ENCODE assay signal across 23 cellular contexts in the genomic region with DNA sequence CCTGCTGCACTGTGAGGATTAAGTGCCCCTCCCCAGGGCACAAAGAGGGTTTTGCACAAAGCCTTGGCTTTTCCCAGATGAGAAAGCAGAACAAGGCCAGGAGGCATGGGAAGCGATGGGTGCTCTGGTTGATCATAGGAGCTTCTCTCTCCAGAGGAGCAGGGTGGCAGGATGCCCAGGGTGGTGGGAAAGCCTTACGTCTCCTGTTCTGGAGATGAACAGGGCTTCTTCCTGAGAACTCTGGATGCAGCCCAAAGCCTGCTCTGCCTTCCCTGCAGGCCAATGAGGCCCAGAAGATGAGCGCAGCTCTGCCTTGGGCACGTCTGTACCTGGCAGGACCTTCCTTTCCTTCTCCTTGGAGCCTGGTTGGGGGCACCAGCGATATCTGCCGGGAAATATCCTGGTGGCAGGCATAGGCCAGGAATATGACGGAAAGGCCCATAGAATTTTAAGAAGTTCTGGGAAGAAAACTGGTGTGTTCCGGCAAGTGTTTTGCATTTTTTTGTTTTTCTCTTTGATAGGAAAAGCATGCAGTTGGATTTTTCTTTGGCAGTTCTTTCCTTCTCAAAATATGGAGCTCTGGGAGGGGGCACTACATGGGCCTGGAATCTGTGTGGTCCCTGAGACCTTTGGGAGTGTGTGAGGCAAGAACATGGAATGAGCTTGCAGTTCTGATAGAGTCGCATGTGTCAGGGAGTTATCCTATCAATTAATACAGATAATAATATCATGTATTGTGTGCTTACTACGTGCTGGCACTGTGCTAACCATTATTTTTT.
DNase-seq lines count a peak whose midpoint lies in the region; ATAC-seq, FAIRE-seq and TF ChIP-seq lines count a peak whose summit lies in the region.
"Had no signal": no experiment of that assay in that cellular context is flagged by ENCODE, and none has a peak within 500 bp of the region (broad histone marks: within the 10 kb centered on the region; RNA-seq: fewer than 3 reads in every experiment).

No MANE protein-coding gene starts in this region.

- TF ChIP-seq EP300 in SK-N-SH (IDR thresholded peaks at IDR 0.05; ENCODE audit: borderline replicate concordance in 1 of 2, low read depth in 1 of 2, low read length in 1 of 2) (no peak), ovary (IDR thresholded peaks at IDR 0.05) (no peak)

- intact Hi-C loops in ascending aorta (cut with DNase I) (no loop called here), ovary (cut with DNase I) (loop anchor here in 1 of 4 donors (10.0 kb wide), 1 partner anchor 848 kb away; no protein-coding TSS in a partner anchor), psoas muscle (cut with DNase I) (no loop called here)

- H3K9ac ChIP-seq in SK-N-SH: no peak overlapping the region
- no peak overlapping the region for H3K9ac ChIP-seq in keratinocyte (ENCODE audit: control insufficient read depth, extremely low read depth, insufficient read depth, low read length)

- H3K9me3 ChIP-seq in SK-N-SH: no peaks in the 10 kb centered on the region
- H3K9me3 ChIP-seq in ascending aorta: no peaks in the 10 kb centered on the region
- H3K9me3 ChIP-seq in keratinocyte (ENCODE audit: control insufficient read depth, low read depth, low read length): no peaks in the 10 kb centered on the region
- no peaks in the 10 kb centered on the region for H3K9me3 ChIP-seq in ovary
- no peaks in the 10 kb centered on the region for H3K9me3 ChIP-seq in psoas muscle
- H3K9me3 ChIP-seq: BE2C, MG63, Peyer's patch had no signal

- CTCF ChIA-PET in SK-N-SH (lab: Yijun Ruan, JAX): interaction anchor here (2.0 kb wide), 1 partner anchor 11 kb away, joined by 5 read pairs; no protein-coding TSS in a partner anchor

- no peaks in the 10 kb centered on the region for H3K9me2 ChIP-seq in SK-N-SH

- H3K4me3 ChIP-seq in SK-N-SH (ENCODE audit: low read depth in 2 of 2, low read length in 1 of 2) (no peak overlapping the region), ascending aorta (no peak overlapping the region), keratinocyte (ENCODE audit: control insufficient read depth in 2 of 3, extremely low read depth in 1 of 3, insufficient read depth in 2 of 3, low read depth in 1 of 3, low read length in 3 of 3) (no peak overlapping the region), ovary (no peak overlapping the region), psoas muscle (no peak overlapping the region)
- H3K4me3 ChIP-seq: MG63, Peyer's patch, SK-N-MC had no signal

- H2AFZ ChIP-seq in SK-N-SH (ENCODE audit: low read depth) (peak overlapping the region; percentile 13; the same call in 1 of the 2 replicates), keratinocyte (ENCODE audit: control insufficient read depth, low read length) (peak overlapping the region; percentile 4)

- DNase-seq in SK-N-SH (no peak), ascending aorta (ENCODE audit: low spot score in 2 of 2) (peak in 1 of 2 donors; percentile 60), keratinocyte (ENCODE audit: low read depth, low spot score) (no peak), ovary (peak; percentile 36 to 73 (median 59)), psoas muscle (no peak), amniotic stem cell (lab: John Stamatoyannopoulos, UW) (no peak), NCI-H1092 (lab: John Stamatoyannopoulos, UW) (no peak)
- DNase-seq: BE2C; CD8-positive, alpha-beta memory T cell; DMS79 treated with DMSO at 0.1 percent for 48 hours; GF-D8; KG1; MG63; NCI-H2029; NCI-H446 treated with DMSO at 0.1 percent for 48 hours; NCI-H526; SIG-M5 had no signal

- H3K4me1 ChIP-seq in SK-N-SH (ENCODE audit: control insufficient read depth in 1 of 2, insufficient read depth in 2 of 2, low read depth in 1 of 2, low read length in 1 of 2) (peaks cover 0 to 18% of the 10 kb centered on the region in 2 experiments; a peak in 3 of 4 replicates), ascending aorta (peaks cover 4 to 20% of the 10 kb centered on the region in 2 donors), keratinocyte (ENCODE audit: control insufficient read depth, extremely low read depth, insufficient read depth, low read length) (peaks cover 32% of the 10 kb centered on the region), ovary (ENCODE audit: insufficient read depth) (peaks cover 24% of the 10 kb centered on the region), psoas muscle (peaks cover 20% of the 10 kb centered on the region)
- H3K4me1 ChIP-seq: BE2C had no signal

- no peak for FAIRE-seq in keratinocyte (lab: Jason Lieb, UNC)
- FAIRE-seq: GM12891, H54 had no signal

- dilution Hi-C loops in keratinocyte (cut with MboI; ENCODE audit: extremely low pct_ligation_motif_present, low sequenced_read_pairs): no loop called here

- H3K27ac ChIP-seq in SK-N-SH (ENCODE audit: low read depth in 2 of 2, low read length in 1 of 2): no peak overlapping the region
- H3K27ac ChIP-seq in ascending aorta: peak overlapping the region; percentile 55 to 66
- no peak overlapping the region for H3K27ac ChIP-seq in keratinocyte (ENCODE audit: control insufficient read depth, insufficient read depth, low read length)
- H3K27ac ChIP-seq in ovary: peak overlapping the region; percentile 17 to 82
- no peak overlapping the region for H3K27ac ChIP-seq in psoas muscle
- H3K27ac ChIP-seq: 22Rv1, Peyer's patch, SK-N-MC had no signal

- TF ChIP-seq RAD21 in SK-N-SH (IDR thresholded peaks at IDR 0.05; ENCODE audit: low read length): no peak

- H3K4me2 ChIP-seq in SK-N-SH (no peak overlapping the region), keratinocyte (ENCODE audit: control insufficient read depth, extremely low read depth, insufficient read depth, low read depth, low read length) (no peak overlapping the region)

- H3K27me3 ChIP-seq in SK-N-SH (ENCODE audit: insufficient read depth): no peaks in the 10 kb centered on the region
- H3K27me3 ChIP-seq in ascending aorta: no peaks in the 10 kb centered on the region
- H3K27me3 ChIP-seq in keratinocyte (ENCODE audit: control insufficient read depth, extremely low read depth, insufficient read depth, low read length): no peaks in the 10 kb centered on the region
- no peaks in the 10 kb centered on the region for H3K27me3 ChIP-seq in ovary
- H3K27me3 ChIP-seq in psoas muscle (ENCODE audit: insufficient read depth in 3 of 3, low read length in 2 of 3): no peaks in the 10 kb centered on the region
- H3K27me3 ChIP-seq: BE2C, MG63, Peyer's patch had no signal

- WGBS in SK-N-SH (ENCODE audit: low lambda C conversion rate): 87% methylated on average over 9 of the region's 10 CpGs
- 20 to 29% (median 27%) methylated on average over 10 of the region's 10 CpGs for WGBS in ovary, 3 donors
- WGBS in psoas muscle, 3 donors: 88% methylated on average over 10 of the region's 10 CpGs

- POLR2A ChIA-PET in SK-N-SH (lab: Yijun Ruan, JAX): no interaction called here

- H3K36me3 ChIP-seq in SK-N-SH (replicated peaks in 1 of 2; ENCODE audit: control insufficient read depth in 1 of 2, insufficient read depth in 2 of 2, low read length in 1 of 2) (no peaks in the 10 kb centered on the region), ascending aorta (no peaks in the 10 kb centered on the region), keratinocyte (ENCODE audit: control insufficient read depth in 2 of 2, extremely low read depth in 1 of 2, insufficient read depth in 2 of 2, low read length in 2 of 2) (no peaks in the 10 kb centered on the region), ovary (no peaks in the 10 kb centered on the region), psoas muscle (ENCODE audit: insufficient read depth in 1 of 2, low read depth in 1 of 2) (no peaks in the 10 kb centered on the region)
- H3K36me3 ChIP-seq: BE2C, MG63, Peyer's patch had no signal

- H3K79me2 ChIP-seq in SK-N-SH (ENCODE audit: insufficient read depth) (no peaks in the 10 kb centered on the region), keratinocyte (ENCODE audit: control insufficient read depth, insufficient read depth, low read length) (no peaks in the 10 kb centered on the region)

- TF ChIP-seq CTCF in SK-N-SH (IDR thresholded peaks at IDR 0.05) (no peak), ascending aorta (IDR thresholded peaks at IDR 0.05) (no peak), keratinocyte (optimal IDR thresholded peaks at IDR 0.05 in 1 of 3, IDR thresholded peaks at IDR 0.05 in 1 of 3, conservative IDR thresholded peaks at IDR 0.05 in 1 of 3; ENCODE audit: extremely low read depth in 1 of 3, insufficient read depth in 2 of 3, low read length in 3 of 3) (no peak), ovary (IDR thresholded peaks at IDR 0.05) (no peak), psoas muscle (IDR thresholded peaks at IDR 0.05) (no peak)

- no peak for ATAC-seq in SK-N-SH treated with all-trans-retinoic acid at 6 μM for 48 hours
- no peak for ATAC-seq in psoas muscle

- no peaks in the 10 kb centered on the region for H4K20me1 ChIP-seq in SK-N-SH (ENCODE audit: insufficient read depth)
- H4K20me1 ChIP-seq in keratinocyte (ENCODE audit: control insufficient read depth, extremely low read depth, insufficient read depth, low read length): no peaks in the 10 kb centered on the region

- no peaks in the 10 kb centered on the region for H3F3A ChIP-seq in SK-N-SH (replicated peaks; ENCODE audit: insufficient read depth)

- TF ChIP-seq POLR2A in ovary (IDR thresholded peaks at IDR 0.05): no peak

- peaks cover 2% of the 10 kb centered on the region for H3K9me1 ChIP-seq in keratinocyte (ENCODE audit: control insufficient read depth, extremely low read depth, insufficient read depth, low read length)

TF ChIP-seq in SK-N-SH, 30 proteins besides CTCF, POLR2A, EP300 and RAD21 (continues in another document):
- no peak for TF ChIP-seq NRF1 (IDR thresholded peaks at IDR 0.05; ENCODE audit: low read depth, low read length)
- TF ChIP-seq, protein P1, sequence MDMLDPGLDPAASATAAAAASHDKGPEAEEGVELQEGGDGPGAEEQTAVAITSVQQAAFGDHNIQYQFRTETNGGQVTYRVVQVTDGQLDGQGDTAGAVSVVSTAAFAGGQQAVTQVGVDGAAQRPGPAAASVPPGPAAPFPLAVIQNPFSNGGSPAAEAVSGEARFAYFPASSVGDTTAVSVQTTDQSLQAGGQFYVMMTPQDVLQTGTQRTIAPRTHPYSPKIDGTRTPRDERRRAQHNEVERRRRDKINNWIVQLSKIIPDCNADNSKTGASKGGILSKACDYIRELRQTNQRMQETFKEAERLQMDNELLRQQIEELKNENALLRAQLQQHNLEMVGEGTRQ (IDR thresholded peaks at IDR 0.05; ENCODE audit: borderline replicate concordance, low read depth, low read length): no peak
- TF ChIP-seq POLR2AphosphoS5 (IDR thresholded peaks at IDR 0.05; ENCODE audit: low read depth, low read length): no peak

TF ChIP-seq in SK-N-SH treated with all-trans-retinoic acid at 6 μM for 48 hours, 23 proteins besides CTCF, POLR2A, EP300 and RAD21 (continues in another document):
- no peak for TF ChIP-seq ZNF565 (CRISPR knock-in tag; conservative IDR thresholded peaks at IDR 0.05; ENCODE audit: low read depth)

Comparison
In these comparisons a context has a peak if more than half of its experiments do, and no peak if none do; other contexts are left out.
1. DNase-seq: peak in ovary (5 of 5); none in SK-N-SH (single experiment), keratinocyte (single experiment), psoas muscle (0 of 2), amniotic stem cell (single experiment) and NCI-H1092 (single experiment).
2. H3K27ac ChIP-seq: peak in ascending aorta (2 of 2) and ovary (2 of 2); none in SK-N-SH (0 of 2), keratinocyte (single experiment) and psoas muscle (single experiment).